8 cellular contexts compared by ENCODE assay signal in genomic region chr12:120711411-120711810, GRCh38. TPM values are rescaled to one million over a fixed set of nuclear protein-coding genes. Genes with fewer than 3 reads are reported as not detected.
DNase-seq lines count a peak whose midpoint lies in the region; ATAC-seq and TF ChIP-seq lines count a peak whose summit lies in the region.

No MANE protein-coding gene starts in this region.

- peak overlapping the region; percentile 65 to 91 for H3K4me3 ChIP-seq in tibial artery

- H3K4me1 Mint-ChIP-seq in activated CD8-positive, alpha-beta memory T cell treated with anti-CD3 and anti-CD28 coated beads, Interleukin-2, amount 10 ng/mL, durations not matched to agents 7 days and 5 days = peaks cover 51% of the 10 kb centered on the region
- H3K4me1 Mint-ChIP-seq in activated naive CD8-positive, alpha-beta T cell treated with anti-CD3 and anti-CD28 coated beads, Interleukin-2, amount 10 ng/mL, durations not matched to agents 7 days and 5 days = peaks cover 32% of the 10 kb centered on the region

- intact Hi-C loops in tibial artery (cut with DNase I; ENCODE audit: low total_unique reads) = loop anchor here (2.0 to 10.0 kb wide), 4 partner anchors 23 to 263 kb away; partner anchors contain the start of genes HNF1A and POP5

- TF ChIP-seq CTCF in tibial artery (IDR thresholded peaks at IDR 0.05) = no peak

- H3K36me3 Mint-ChIP-seq in activated CD8-positive, alpha-beta memory T cell treated with anti-CD3 and anti-CD28 coated beads, Interleukin-2, amount 10 ng/mL, durations not matched to agents 7 days and 5 days = peaks cover 14% of the 10 kb centered on the region
- peaks cover 6% of the 10 kb centered on the region for H3K36me3 Mint-ChIP-seq in activated naive CD8-positive, alpha-beta T cell treated with anti-CD3 and anti-CD28 coated beads, Interleukin-2, amount 10 ng/mL, durations not matched to agents 7 days and 5 days

- H3K27ac ChIP-seq in tibial artery = peak overlapping the region; percentile 89 to 90

- H3K9me3 Mint-ChIP-seq in activated CD8-positive, alpha-beta memory T cell treated with anti-CD3 and anti-CD28 coated beads, Interleukin-2, amount 10 ng/mL, durations not matched to agents 7 days and 5 days (ENCODE audit: low read depth) = no peaks in the 10 kb centered on the region
- no peaks in the 10 kb centered on the region for H3K9me3 Mint-ChIP-seq in activated naive CD8-positive, alpha-beta T cell treated with anti-CD3 and anti-CD28 coated beads, Interleukin-2, amount 10 ng/mL, durations not matched to agents 7 days and 5 days

- POLR2A ChIA-PET in activated naive CD8-positive, alpha-beta T cell treated with anti-CD3 and anti-CD28 coated beads, Interleukin-2, amount 10 ng/mL, durations not matched to agents 7 days and 5 days (lab: Charles Lee) = interaction anchor here (1.0 to 1.4 kb wide), 3 partner anchors 22 to 62 kb away, joined by 3 to 4 read pairs (median 3); no protein-coding TSS in a partner anchor

- CTCF ChIA-PET in activated CD8-positive, alpha-beta memory T cell treated with anti-CD3 and anti-CD28 coated beads, Interleukin-2, amount 10 ng/mL, durations not matched to agents 7 days and 5 days (lab: Charles Lee) = interaction anchor here (1.2 to 5.8 kb wide), 8 partner anchors 9 to 261 kb away, joined by 4 to 60 read pairs (median 5); partner anchors contain the start of genes MLEC and POP5

- H3K4me1 ChIP-seq in tibial artery = peaks cover 0 to 23% (median 16%) of the 10 kb centered on the region in 4 donors

- no peak for ATAC-seq in activated CD8-positive, alpha-beta memory T cell treated with anti-CD3 and anti-CD28 coated beads, Interleukin-2, amount 10 ng/mL, durations not matched to agents 7 days and 5 days
- ATAC-seq in activated naive CD8-positive, alpha-beta T cell treated with anti-CD3 and anti-CD28 coated beads, Interleukin-2, amount 10 ng/mL, durations not matched to agents 7 days and 5 days (ENCODE audit: low read depth) = no peak
- ATAC-seq in GM21390 (IDR thresholded peaks at IDR 0.05; ENCODE audit: unreplicated experiment) = no peak

- H3K4me3 Mint-ChIP-seq in activated CD8-positive, alpha-beta memory T cell treated with anti-CD3 and anti-CD28 coated beads, Interleukin-2, amount 10 ng/mL, durations not matched to agents 7 days and 5 days = peak overlapping the region; percentile 82
- H3K4me3 Mint-ChIP-seq in activated naive CD8-positive, alpha-beta T cell treated with anti-CD3 and anti-CD28 coated beads, Interleukin-2, amount 10 ng/mL, durations not matched to agents 7 days and 5 days = peak overlapping the region; percentile 91

- H3K27me3 Mint-ChIP-seq in activated CD8-positive, alpha-beta memory T cell treated with anti-CD3 and anti-CD28 coated beads, Interleukin-2, amount 10 ng/mL, durations not matched to agents 7 days and 5 days = no peaks in the 10 kb centered on the region
- H3K27me3 Mint-ChIP-seq in activated naive CD8-positive, alpha-beta T cell treated with anti-CD3 and anti-CD28 coated beads, Interleukin-2, amount 10 ng/mL, durations not matched to agents 7 days and 5 days = no peaks in the 10 kb centered on the region

- peaks cover 8 to 33% (median 21%) of the 10 kb centered on the region in 3 donors for H3K36me3 ChIP-seq in tibial artery

- H3K9me3 ChIP-seq in tibial artery = no peaks in the 10 kb centered on the region

- no peaks in the 10 kb centered on the region for H3K27me3 ChIP-seq in tibial artery

- peak overlapping the region; percentile 77 for H3K27ac Mint-ChIP-seq in activated CD8-positive, alpha-beta memory T cell treated with anti-CD3 and anti-CD28 coated beads, Interleukin-2, amount 10 ng/mL, durations not matched to agents 7 days and 5 days
- H3K27ac Mint-ChIP-seq in activated naive CD8-positive, alpha-beta T cell treated with anti-CD3 and anti-CD28 coated beads, Interleukin-2, amount 10 ng/mL, durations not matched to agents 7 days and 5 days = peak overlapping the region; percentile 84

- no peak for DNase-seq in activated CD8-positive, alpha-beta memory T cell treated with anti-CD3 and anti-CD28 coated beads, Interleukin-2, amount 10 ng/mL, durations not matched to agents 7 days and 5 days
- DNase-seq in activated CD8-positive, alpha-beta memory T cell treated with anti-CD3 and anti-CD28 coated beads, Interleukin-2, amount 50 U/mL, for 48 hours = no peak
- no peak for DNase-seq in activated naive CD8-positive, alpha-beta T cell treated with anti-CD3 and anti-CD28 coated beads, Interleukin-2, amount 10 ng/mL, durations not matched to agents 7 days and 5 days
- DNase-seq in left kidney (ENCODE audit: low read depth, low spot score) (peak; percentile 24), tibial artery (no peak), NCI-H146 treated with DMSO at 0.1 percent for 48 hours (lab: John Stamatoyannopoulos, UW; ENCODE audit: unreplicated experiment) (no peak)
- DNase-seq in stimulated activated CD4-positive, alpha-beta T cell treated with anti-CD3 and anti-CD28 coated beads, Interleukin-2, amount 100 ng/mL, for 48 hours = no peak

RNA-seq across cellular contexts. Expression of gene UNC119B, which starts 1.2 kb away (rescaled TPM):
- 10 to 100 TPM; 15.9 to 22.9 TPM for total RNA-seq in activated CD8-positive, alpha-beta memory T cell treated with anti-CD3 and anti-CD28 coated beads, Interleukin-2, amount 10 ng/mL, durations not matched to agents 7 days and 5 days
- 10 to 100 TPM; 19.5 to 23.7 TPM for total RNA-seq in activated naive CD8-positive, alpha-beta T cell treated with anti-CD3 and anti-CD28 coated beads, Interleukin-2, amount 10 ng/mL, durations not matched to agents 7 days and 5 days

RNA-seq across cellular contexts. Expression of gene ACADS, which starts 14.2 kb away (rescaled TPM):
- 10 to 100 TPM; 14.6 to 17.6 TPM for total RNA-seq in activated CD8-positive, alpha-beta memory T cell treated with anti-CD3 and anti-CD28 coated beads, Interleukin-2, amount 10 ng/mL, durations not matched to agents 7 days and 5 days
- total RNA-seq in activated naive CD8-positive, alpha-beta T cell treated with anti-CD3 and anti-CD28 coated beads, Interleukin-2, amount 10 ng/mL, durations not matched to agents 7 days and 5 days = 10 to 100 TPM; 17.1 to 22.0 TPM

RNA-seq across cellular contexts. Expression of gene MLEC, which starts 24.5 kb away (rescaled TPM):
- total RNA-seq in activated CD8-positive, alpha-beta memory T cell treated with anti-CD3 and anti-CD28 coated beads, Interleukin-2, amount 10 ng/mL, durations not matched to agents 7 days and 5 days = 10 to 100 TPM; 74.5 to 96.2 TPM
- total RNA-seq in activated naive CD8-positive, alpha-beta T cell treated with anti-CD3 and anti-CD28 coated beads, Interleukin-2, amount 10 ng/mL, durations not matched to agents 7 days and 5 days = 10 to 100 TPM; 64.5 to 76.1 TPM
